Comparison of ENCODE assay signal across 16 cellular contexts in the genomic region with DNA sequence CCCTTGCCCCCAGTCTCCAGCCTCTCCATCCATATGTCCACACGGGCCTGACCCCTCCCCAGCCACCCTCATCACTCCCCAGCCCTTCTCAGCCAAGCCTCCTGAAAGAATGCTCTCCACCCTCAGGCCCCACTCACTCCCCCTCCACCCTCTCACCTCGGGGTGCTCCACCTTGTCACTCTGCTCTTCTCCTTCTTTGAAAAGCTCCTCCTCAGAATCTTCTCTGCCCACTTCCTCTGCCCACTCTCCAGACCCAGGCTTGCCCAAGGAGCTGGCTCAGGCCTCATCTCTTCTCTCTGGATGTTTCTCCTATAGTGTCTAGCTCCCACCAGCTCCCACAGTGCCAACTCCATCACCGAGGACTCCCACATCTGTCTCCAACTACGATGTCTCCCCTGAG. TPM values are rescaled to one million over a fixed set of nuclear protein-coding genes. Genes with fewer than 3 reads are reported as not detected.
A peak's percentile ranks its signal among the peaks of the same experiment; 100 is the strongest.
DNase-seq lines count a peak whose midpoint lies in the region; ATAC-seq and TF ChIP-seq lines count a peak whose summit lies in the region.
"Had no signal": no experiment of that assay in that cellular context is flagged by ENCODE, and none has a peak within 500 bp of the region (broad histone marks: within the 10 kb centered on the region; RNA-seq: fewer than 3 reads in every experiment).

No MANE protein-coding gene starts in this region.

- BruUV-seq in IMR-90 (replicated peaks; lab: Mats Ljungman, UMichigan) = no TSS peak

- no peak overlapping the region for H3K4ac ChIP-seq in IMR-90 (ENCODE audit: low read depth, low read length)

- no peak overlapping the region for H4K8ac ChIP-seq in IMR-90 (ENCODE audit: low read depth in 2 of 2, low read length in 2 of 2)

- WGBS in IMR-90 (ENCODE audit: extremely low coverage in 2 of 2, insufficient read length in 1 of 2), 2 experiments = 70% methylated on average over 3 of the region's 4 CpGs; no CpG with 5 or more reads in 1 of the 2 experiments

- dilution Hi-C loops in IMR-90 (cut with HindIII; ENCODE audit: low sequenced_read_pairs, unreplicated experiment) = no loop called here

- no peak overlapping the region for H2AK9ac ChIP-seq in IMR-90 (replicated peaks; ENCODE audit: low read depth, low read length, poor library complexity)

- H3K4me1 Mint-ChIP-seq in activated naive CD4-positive, alpha-beta T cell treated with anti-CD3 and anti-CD28 coated beads, Interleukin-2, amount 50 U/mL, for 24 hours = peaks cover 36% of the 10 kb centered on the region
- peaks cover 15% of the 10 kb centered on the region for H3K4me1 Mint-ChIP-seq in dendritic cell treated with granulocyte-macrophage colony-stimulating factor and Interleukin-4, amounts not matched to agents 40 ng/mL and 50 ng/mL, for 4 days (ENCODE audit: low read depth)
- no peaks in the 10 kb centered on the region for H3K4me1 Mint-ChIP-seq in stimulated activated memory B cell treated with anti-CD40 and anti-IgM and Interleukin-4, amounts not matched to agents 10 μg/mL and 1 μg/mL and 100 μg/mL, for 72 hours

- no peak for TF ChIP-seq RAD21 in IMR-90 (IDR thresholded peaks at IDR 0.05; ENCODE audit: low read length)

- H3K27ac Mint-ChIP-seq in activated naive CD4-positive, alpha-beta T cell treated with anti-CD3 and anti-CD28 coated beads, Interleukin-2, amount 50 U/mL, for 24 hours = peak overlapping the region; percentile 55
- H3K27ac Mint-ChIP-seq in activated naive CD4-positive, alpha-beta T cell treated with anti-CD3 and anti-CD28 coated beads, Interleukin-2, amount 50 U/mL, for 72 hours = peak overlapping the region in 1 of 2 donors; percentile 72
- peak overlapping the region; percentile 10 for H3K27ac Mint-ChIP-seq in dendritic cell treated with granulocyte-macrophage colony-stimulating factor and Interleukin-4, amounts not matched to agents 40 ng/mL and 50 ng/mL, for 4 days
- H3K27ac Mint-ChIP-seq in stimulated activated memory B cell treated with anti-CD40 and anti-IgM and Interleukin-4, amounts not matched to agents 10 μg/mL and 1 μg/mL and 100 μg/mL, for 72 hours = no peak overlapping the region

- H3K27ac ChIP-seq in IMR-90 (ENCODE audit: insufficient read depth, low read length) = no peak overlapping the region
- H3K27ac ChIP-seq in osteoblast (ENCODE audit: low read depth, low read length) = no peak overlapping the region
- H3K27ac ChIP-seq: C4-2B had no signal

- H3K4me2 ChIP-seq in IMR-90 (ENCODE audit: low read depth, low read length) (no peak overlapping the region), osteoblast (ENCODE audit: insufficient read depth, low read length) (no peak overlapping the region)

- no peak for DNase-seq in activated naive CD4-positive, alpha-beta T cell treated with anti-CD3 and anti-CD28 coated beads, Interleukin-2, amount 50 U/mL, for 72 hours (ENCODE audit: low spot score in 2 of 2)
- DNase-seq in IMR-90 (no peak), osteoblast (ENCODE audit: insufficient read length, low spot score, missing footprints) (peak; percentile 49), cardiac septum (ENCODE audit: low spot score) (no peak), iPS-NIHi11 (ENCODE audit: low spot score) (no peak)
- DNase-seq: COR-L47, DMS153, Karpas-422, MM.1S, NCI-H1092 treated with DMSO at 0.1 percent for 48 hours, NCI-H2081 treated with DMSO at 0.1 percent for 48 hours, NCI-H524 had no signal

- no peak overlapping the region for H3K23ac ChIP-seq in IMR-90 (ENCODE audit: low read depth, low read length)

- H3K4me1 ChIP-seq in IMR-90 (ENCODE audit: control insufficient read depth, insufficient read depth, low read length) = peaks cover 7% of the 10 kb centered on the region
- H3K4me1 ChIP-seq in osteoblast (ENCODE audit: insufficient read depth, low read length) = peaks cover 32% of the 10 kb centered on the region

- H3K9ac ChIP-seq in IMR-90 (ENCODE audit: low read depth, low read length) = no peak overlapping the region

- no peaks in the 10 kb centered on the region for H3K79me2 ChIP-seq in osteoblast (ENCODE audit: insufficient read depth, low read length)

- no peaks in the 10 kb centered on the region for H3K9me3 Mint-ChIP-seq in activated naive CD4-positive, alpha-beta T cell treated with anti-CD3 and anti-CD28 coated beads, Interleukin-2, amount 50 U/mL, for 24 hours
- no peaks in the 10 kb centered on the region for H3K9me3 Mint-ChIP-seq in activated naive CD4-positive, alpha-beta T cell treated with anti-CD3 and anti-CD28 coated beads, Interleukin-2, amount 50 U/mL, for 72 hours
- no peaks in the 10 kb centered on the region for H3K9me3 Mint-ChIP-seq in dendritic cell treated with granulocyte-macrophage colony-stimulating factor and Interleukin-4, amounts not matched to agents 40 ng/mL and 50 ng/mL, for 4 days
- no peaks in the 10 kb centered on the region for H3K9me3 Mint-ChIP-seq in stimulated activated memory B cell treated with anti-CD40 and anti-IgM and Interleukin-4, amounts not matched to agents 10 μg/mL and 1 μg/mL and 100 μg/mL, for 72 hours

- H3K18ac ChIP-seq in IMR-90 (ENCODE audit: low read depth, low read length) = no peak overlapping the region

- H3K4me3 Mint-ChIP-seq in activated naive CD4-positive, alpha-beta T cell treated with anti-CD3 and anti-CD28 coated beads, Interleukin-2, amount 50 U/mL, for 24 hours = no peak overlapping the region
- H3K4me3 Mint-ChIP-seq in dendritic cell treated with granulocyte-macrophage colony-stimulating factor and Interleukin-4, amounts not matched to agents 40 ng/mL and 50 ng/mL, for 4 days = no peak overlapping the region
- no peak overlapping the region for H3K4me3 Mint-ChIP-seq in stimulated activated memory B cell treated with anti-CD40 and anti-IgM and Interleukin-4, amounts not matched to agents 10 μg/mL and 1 μg/mL and 100 μg/mL, for 72 hours

- ATAC-seq in activated naive CD4-positive, alpha-beta T cell treated with anti-CD3 and anti-CD28 coated beads, Interleukin-2, amount 50 U/mL, for 72 hours = no peak
- no peak for ATAC-seq in IMR-90 (ENCODE audit: low read depth)
- ATAC-seq in stimulated activated memory B cell treated with anti-CD40 and anti-IgM and Interleukin-4, amounts not matched to agents 10 μg/mL and 1 μg/mL and 100 μg/mL, for 72 hours = no peak

- H3K36me3 Mint-ChIP-seq in activated naive CD4-positive, alpha-beta T cell treated with anti-CD3 and anti-CD28 coated beads, Interleukin-2, amount 50 U/mL, for 24 hours = no peaks in the 10 kb centered on the region
- H3K36me3 Mint-ChIP-seq in activated naive CD4-positive, alpha-beta T cell treated with anti-CD3 and anti-CD28 coated beads, Interleukin-2, amount 50 U/mL, for 72 hours = no peaks in the 10 kb centered on the region
- peaks cover 7% of the 10 kb centered on the region for H3K36me3 Mint-ChIP-seq in dendritic cell treated with granulocyte-macrophage colony-stimulating factor and Interleukin-4, amounts not matched to agents 40 ng/mL and 50 ng/mL, for 4 days (ENCODE audit: low read depth)
- H3K36me3 Mint-ChIP-seq in stimulated activated memory B cell treated with anti-CD40 and anti-IgM and Interleukin-4, amounts not matched to agents 10 μg/mL and 1 μg/mL and 100 μg/mL, for 72 hours = no peaks in the 10 kb centered on the region

- H3K56ac ChIP-seq in IMR-90 (ENCODE audit: extremely low read depth, insufficient read depth, low read length) = no peak overlapping the region

- no peak overlapping the region for H4K91ac ChIP-seq in IMR-90 (ENCODE audit: insufficient read depth, low read depth, low read length)

- 0 out of 2 replicates have a peak overlapping the region, but pooled peaks have one; percentile 39 for H2AK5ac ChIP-seq in IMR-90 (ENCODE audit: low read depth, low read length)

- H3K9me3 ChIP-seq in IMR-90 (ENCODE audit: control insufficient read depth, insufficient read depth, low read length) (no peaks in the 10 kb centered on the region), osteoblast (ENCODE audit: low read depth, low read length) (no peaks in the 10 kb centered on the region)

- H3K14ac ChIP-seq in IMR-90 (replicated peaks; ENCODE audit: low read depth, low read length) = no peak overlapping the region

- H2AFZ ChIP-seq in IMR-90 (replicated peaks; ENCODE audit: low read length, poor library complexity) (no peak overlapping the region), osteoblast (ENCODE audit: low read length) (no peak overlapping the region)

- peaks cover 10% of the 10 kb centered on the region for H3K9me1 ChIP-seq in IMR-90 (ENCODE audit: insufficient read depth, low read length)

- H3K4me3 ChIP-seq in IMR-90 (ENCODE audit: insufficient read depth, low read depth, low read length) (no peak overlapping the region), osteoblast (ENCODE audit: insufficient read depth, low read length) (no peak overlapping the region)

- H3K27me3 ChIP-seq in IMR-90 (ENCODE audit: control insufficient read depth, insufficient read depth, low read length) = no peaks in the 10 kb centered on the region
- H3K27me3 ChIP-seq in osteoblast (ENCODE audit: insufficient read depth, low read length) = no peaks in the 10 kb centered on the region

- POLR2A ChIA-PET in IMR-90 (lab: Charles Lee; ENCODE audit: unreplicated experiment) = no interaction called here

- TF ChIP-seq POLR2A in IMR-90 (IDR thresholded peaks at IDR 0.05; ENCODE audit: low read depth, low read length) = no peak

- no peak overlapping the region for H2BK120ac ChIP-seq in IMR-90 (ENCODE audit: low read depth, low read length)

- no peak overlapping the region for H2BK15ac ChIP-seq in IMR-90 (ENCODE audit: low read depth, low read length)

- TF ChIP-seq CTCF in IMR-90 (conservative IDR thresholded peaks at IDR 0.05; ENCODE audit: low read depth, low read length) (no peak), osteoblast (IDR thresholded peaks at IDR 0.05; ENCODE audit: extremely low read depth, low read depth, low read length) (no peak)

- H3K36me3 ChIP-seq in IMR-90 (ENCODE audit: control insufficient read depth, insufficient read depth, low read length) (no peaks in the 10 kb centered on the region), osteoblast (ENCODE audit: insufficient read depth, low read length) (no peaks in the 10 kb centered on the region)

- H2BK20ac ChIP-seq in IMR-90 (ENCODE audit: low read depth, low read length) = no peak overlapping the region

- in situ Hi-C loops in IMR-90 (cut with MboI; ENCODE audit: low sequenced_read_pairs) = loop anchor here (25.0 kb wide), 1 partner anchor 301 kb away; no protein-coding TSS in a partner anchor

- H4K5ac ChIP-seq in IMR-90 (ENCODE audit: low read depth, low read length) = no peak overlapping the region

- H4K20me1 ChIP-seq in IMR-90 (ENCODE audit: insufficient read depth, low read length) (no peaks in the 10 kb centered on the region), osteoblast (ENCODE audit: insufficient read depth, low read length) (no peaks in the 10 kb centered on the region)

- intact Hi-C loops in IMR-90 (cut with micrococcal nuclease) = no loop called here
- intact Hi-C loops in dendritic cell treated with granulocyte-macrophage colony-stimulating factor and Interleukin-4, amounts not matched to agents 40 ng/mL and 50 ng/mL, for 4 days (cut with micrococcal nuclease) = no loop called here
- intact Hi-C loops in cardiac septum (cut with DNase I) = no loop called here

- H2BK5ac ChIP-seq in IMR-90 (ENCODE audit: low read depth, low read length, poor library complexity, severe bottlenecking) = no peak overlapping the region

- no peaks in the 10 kb centered on the region for H3K79me1 ChIP-seq in IMR-90 (ENCODE audit: low read depth in 1 of 2, low read length in 2 of 2)

- no peaks in the 10 kb centered on the region for H3K27me3 Mint-ChIP-seq in activated naive CD4-positive, alpha-beta T cell treated with anti-CD3 and anti-CD28 coated beads, Interleukin-2, amount 50 U/mL, for 24 hours
- H3K27me3 Mint-ChIP-seq in dendritic cell treated with granulocyte-macrophage colony-stimulating factor and Interleukin-4, amounts not matched to agents 40 ng/mL and 50 ng/mL, for 4 days = peaks cover 7% of the 10 kb centered on the region
- H3K27me3 Mint-ChIP-seq in stimulated activated memory B cell treated with anti-CD40 and anti-IgM and Interleukin-4, amounts not matched to agents 10 μg/mL and 1 μg/mL and 100 μg/mL, for 72 hours = no peaks in the 10 kb centered on the region

- CTCF ChIA-PET in IMR-90 (lab: Yijun Ruan, JAX) = interaction anchor here (1.0 kb wide), 1 partner anchor 23 kb away, joined by 4 read pairs; no protein-coding TSS in a partner anchor

RNA-seq across cellular contexts. Expression of gene COL8A2, which starts 13.9 kb away (rescaled TPM):
- under 1 TPM; 0.11 to 0.23 TPM for total RNA-seq in activated naive CD4-positive, alpha-beta T cell treated with anti-CD3 and anti-CD28 coated beads, Interleukin-2, amount 50 U/mL, for 72 hours
- total RNA-seq in IMR-90 (2012; rRNA removed) (0.54 and 0.56 TPM in 2 replicates), osteoblast (12.7 and 15.2 TPM in 2 replicates), cardiac septum (1.7 TPM)
- 0.83 and 1.1 TPM in 2 replicates for polyA plus RNA-seq in IMR-90 (2012; rRNA removed)
- 0.82 and 1.6 TPM in 2 replicates for polyA plus RNA-seq in IMR-90 (2012; cell fraction: cytosol; rRNA removed)
- polyA plus RNA-seq in IMR-90 (2012; cell fraction: nucleus; rRNA removed; ENCODE audit: low replicate concordance) = 0.79 and 0.88 TPM in 2 replicates

RNA-seq across cellular contexts. Expression of gene ADPRS, which starts 22.5 kb away (rescaled TPM):
- total RNA-seq in activated naive CD4-positive, alpha-beta T cell treated with anti-CD3 and anti-CD28 coated beads, Interleukin-2, amount 50 U/mL, for 72 hours = 10 to 100 TPM; 19.5 to 48.3 TPM
- total RNA-seq in IMR-90 (2012; rRNA removed) (27.2 and 31.0 TPM in 2 replicates), osteoblast (20.6 and 24.2 TPM in 2 replicates), cardiac septum (17.6 TPM)
- polyA plus RNA-seq in IMR-90 (2012; rRNA removed) = 37.1 and 37.2 TPM in 2 replicates
- polyA plus RNA-seq in IMR-90 (2012; cell fraction: cytosol; rRNA removed) = 47.8 and 52.4 TPM in 2 replicates
- 22.4 and 39.5 TPM in 2 replicates for polyA plus RNA-seq in IMR-90 (2012; cell fraction: nucleus; rRNA removed; ENCODE audit: low replicate concordance)

RNA-seq across cellular contexts. Expression of gene TEKT2, which starts 27.3 kb away (rescaled TPM):
- under 1 TPM in 1 of 2 donors, not detected in 1; 0.27 TPM for total RNA-seq in activated naive CD4-positive, alpha-beta T cell treated with anti-CD3 and anti-CD28 coated beads, Interleukin-2, amount 50 U/mL, for 72 hours
- total RNA-seq in IMR-90 (2012; rRNA removed) = 0.18 TPM in 1 of 2 replicates, not detected in the other
- polyA plus RNA-seq in IMR-90 (2012; rRNA removed) = 0.14 TPM in 1 of 2 replicates, not detected in the other
- polyA plus RNA-seq in IMR-90 (2012; cell fraction: cytosol; rRNA removed) = 0.05 TPM in 1 of 2 replicates, not detected in the other
- 0.44 and 0.58 TPM in 2 replicates for polyA plus RNA-seq in IMR-90 (2012; cell fraction: nucleus; rRNA removed; ENCODE audit: low replicate concordance)
- 0.29 TPM in 1 of 2 replicates, not detected in the other for total RNA-seq in osteoblast
- not detected for total RNA-seq in cardiac septum

RNA-seq across cellular contexts. Expression of gene TRAPPC3, which starts 38.1 kb away (rescaled TPM):
- total RNA-seq in activated naive CD4-positive, alpha-beta T cell treated with anti-CD3 and anti-CD28 coated beads, Interleukin-2, amount 50 U/mL, for 72 hours = 10 to 100 TPM; 43.7 to 55.3 TPM
- total RNA-seq in IMR-90 (2012; rRNA removed) = 76.0 and 101 TPM in 2 replicates
- 63.5 and 77.8 TPM in 2 replicates for polyA plus RNA-seq in IMR-90 (2012; rRNA removed)
- 67.3 and 70.8 TPM in 2 replicates for polyA plus RNA-seq in IMR-90 (2012; cell fraction: cytosol; rRNA removed)
- polyA plus RNA-seq in IMR-90 (2012; cell fraction: nucleus; rRNA removed; ENCODE audit: low replicate concordance) = 31.1 and 62.4 TPM in 2 replicates
- 93.4 and 111 TPM in 2 replicates for total RNA-seq in osteoblast
- total RNA-seq in cardiac septum = 47.9 TPM

RNA-seq across cellular contexts. Expression of gene MAP7D1, which starts 44.8 kb away (rescaled TPM):
- 100 to 1,000 TPM; 112 to 169 TPM for total RNA-seq in activated naive CD4-positive, alpha-beta T cell treated with anti-CD3 and anti-CD28 coated beads, Interleukin-2, amount 50 U/mL, for 72 hours
- total RNA-seq in IMR-90 (2012; rRNA removed) (30.8 and 32.3 TPM in 2 replicates), osteoblast (106 and 132 TPM in 2 replicates), cardiac septum (262 TPM)
- 81.9 and 83.2 TPM in 2 replicates for polyA plus RNA-seq in IMR-90 (2012; rRNA removed)
- polyA plus RNA-seq in IMR-90 (2012; cell fraction: cytosol; rRNA removed) = 96.4 and 165 TPM in 2 replicates
- polyA plus RNA-seq in IMR-90 (2012; cell fraction: nucleus; rRNA removed; ENCODE audit: low replicate concordance) = 182 and 323 TPM in 2 replicates
